In genomic region chr1:3536796-3537195, GRCh38 we compare ENCODE assay signal across 28 cellular contexts.
"Had no signal": no experiment of that assay in that cellular context is flagged by ENCODE, and none has a peak within 500 bp of the region (broad histone marks: within the 10 kb centered on the region; RNA-seq: fewer than 3 reads in every experiment).

No MANE protein-coding gene starts in this region.

- DNase-seq: activated B cell treated with CpG ODN at 0.5 μM for 24 hours; activated CD4-positive, alpha-beta memory T cell treated with anti-CD3 and anti-CD28 coated beads for 36 hours; activated CD4-positive, alpha-beta T cell treated with anti-CD3 and anti-CD28 coated beads for 36 hours; activated CD4-positive, alpha-beta T cell treated with anti-CD3 and anti-CD28 coated beads, Interleukin-2, amount 10 ng/mL, durations not matched to agents 24 days and 14 days; activated CD8-positive, alpha-beta memory T cell treated with anti-CD3 and anti-CD28 coated beads, Interleukin-2, amount 10 ng/mL, durations not matched to agents 7 days and 5 days; activated CD8-positive, alpha-beta memory T cell treated with anti-CD3 and anti-CD28 coated beads, Interleukin-2, amount 50 U/mL, for 4 hours; activated CD8-positive, alpha-beta T cell treated with anti-CD3 and anti-CD28 coated beads, Interleukin-2, amount 10 ng/mL, durations not matched to agents 7 days and 5 days; activated gamma-delta T cell; activated naive CD4-positive, alpha-beta T cell; activated naive CD4-positive, alpha-beta T cell treated with anti-CD3 and anti-CD28 coated beads, Interleukin-2, amount 10 ng/mL, durations not matched to agents 7 days and 5 days; activated T-cell treated with anti-CD3 and anti-CD28 coated beads, Interleukin-2, amount 50 U/mL, for 24 hours; activated T-cell treated with anti-CD3 and anti-CD28 coated beads, Interleukin-2, amount 50 U/mL, for 72 hours; amniotic stem cell; anterior cingulate cortex; body of pancreas; central memory CD4-positive, alpha-beta T cell; cerebellar nuclear complex; colonic mucosa; effector CD8-positive, alpha-beta T cell; endodermal cell; head of caudate nucleus; T-cell; T1000; WERI-Rb-1 had no signal

- H3K27ac ChIP-seq: body of pancreas, cardiac muscle cell, colonic mucosa, WERI-Rb-1 had no signal

- ATAC-seq: activated CD4-positive, alpha-beta T cell treated with anti-CD3 and anti-CD28 coated beads for 36 hours; activated CD4-positive, CD25-positive, alpha-beta regulatory T cell treated with anti-CD3 and anti-CD28 coated beads, Interleukin-2, amount 50 U/mL, for 24 hours; activated CD8-positive, alpha-beta memory T cell treated with anti-CD3 and anti-CD28 coated beads, Interleukin-2, amount 10 ng/mL, durations not matched to agents 7 days and 5 days; activated CD8-positive, alpha-beta T cell treated with anti-CD3 and anti-CD28 coated beads, Interleukin-2, amount 10 ng/mL, durations not matched to agents 7 days and 5 days; activated T-cell treated with anti-CD3 and anti-CD28 coated beads, Interleukin-2, amount 50 U/mL, for 72 hours; body of pancreas; esophagus mucosa; T-cell had no signal

- H3K4me1 ChIP-seq: body of pancreas, colonic mucosa had no signal

- H3K4me3 ChIP-seq: body of pancreas, cardiac muscle cell, colonic mucosa had no signal

- FAIRE-seq: frontal cortex had no signal

- H3K27me3 ChIP-seq: body of pancreas, cardiac muscle cell, colonic mucosa had no signal

- H3K9me3 ChIP-seq: body of pancreas, colonic mucosa had no signal

- H3K36me3 ChIP-seq: cardiac muscle cell, colonic mucosa, WERI-Rb-1 had no signal
